In genomic region chr6:131949909-131950766, GRCh38 we compare ENCODE assay signal across 8 cellular contexts. TPM values are rescaled to one million over a fixed set of nuclear protein-coding genes. Genes with fewer than 3 reads are reported as not detected.
DNase-seq lines count a peak whose midpoint lies in the region; ATAC-seq, FAIRE-seq and TF ChIP-seq lines count a peak whose summit lies in the region.

No MANE protein-coding gene starts in this region.

- TF ChIP-seq POLR2A in A549 (IDR thresholded peaks at IDR 0.05; ENCODE audit: low read length), result no peak

- peak overlapping the region; percentile 68 for H3K4me2 ChIP-seq in A549

- H3K4me1 ChIP-seq in A549, result peaks cover 54% of the 10 kb centered on the region

- POLR2A ChIA-PET in A549 (lab: Yijun Ruan, JAX), result interaction anchor here (1.1 to 1.7 kb wide), 3 partner anchors 10 to 182 kb away, joined by 4 to 13 read pairs (median 9); no protein-coding TSS in a partner anchor

- H3K4me3 ChIP-seq in A549, result peak overlapping the region; percentile 90
- H3K4me3 ChIP-seq in GM12864 (ENCODE audit: low read depth, low read length), result peak overlapping the region; percentile 10; the same call in 1 of the 2 replicates

- peak; percentile 40 to 50 for TF ChIP-seq RAD21 in A549 (conservative IDR thresholded peaks at IDR 0.05 in 1 of 2, IDR thresholded peaks at IDR 0.05 in 1 of 2)

- H3K27me3 Mint-ChIP-seq in activated CD8-positive, alpha-beta memory T cell treated with anti-CD3 and anti-CD28 coated beads, Interleukin-2, amount 10 ng/mL, durations not matched to agents 7 days and 5 days, result peaks cover 77% of the 10 kb centered on the region

- peak overlapping the region; percentile 54 for H3K4me3 Mint-ChIP-seq in activated CD8-positive, alpha-beta memory T cell treated with anti-CD3 and anti-CD28 coated beads, Interleukin-2, amount 10 ng/mL, durations not matched to agents 7 days and 5 days

- peak overlapping the region; percentile 90 to 97 for H3K27ac ChIP-seq in A549

- TF ChIP-seq CTCF in A549 (IDR thresholded peaks at IDR 0.05), result peak; percentile 43
- peak; percentile 20 for TF ChIP-seq CTCF in GM12864 (IDR thresholded peaks at IDR 0.05; ENCODE audit: low read depth, low read length, missing control alignments)

- WGBS in A549 (ENCODE audit: missing lambda C conversion rate), result 2% methylated on average over 13 of the region's 42 CpGs

- H3K36me3 Mint-ChIP-seq in activated CD8-positive, alpha-beta memory T cell treated with anti-CD3 and anti-CD28 coated beads, Interleukin-2, amount 10 ng/mL, durations not matched to agents 7 days and 5 days, result no peaks in the 10 kb centered on the region

- no peaks in the 10 kb centered on the region for H3K9me3 Mint-ChIP-seq in activated CD8-positive, alpha-beta memory T cell treated with anti-CD3 and anti-CD28 coated beads, Interleukin-2, amount 10 ng/mL, durations not matched to agents 7 days and 5 days (ENCODE audit: low read depth)

- DNase-seq in A549 (ENCODE audit: low read depth in 1 of 2, low spot score in 1 of 2), result peak; percentile 50 to 75
- DNase-seq in GM12864 (ENCODE audit: low read depth), result no peak
- DNase-seq in NCI-H146 (lab: John Stamatoyannopoulos, UW), result peak; percentile 87
- DNase-seq in activated CD8-positive, alpha-beta memory T cell treated with anti-CD3 and anti-CD28 coated beads, Interleukin-2, amount 10 ng/mL, durations not matched to agents 7 days and 5 days, result no peak
- peak; percentile 94 for DNase-seq in fibroblast of peridontal ligament (ENCODE audit: extremely low read depth)
- DNase-seq in myocyte (ENCODE audit: low read depth), result peak; percentile 97
- peak; percentile 87 for DNase-seq in ureter (ENCODE audit: low spot score)

- no peak overlapping the region for H3K27ac Mint-ChIP-seq in activated CD8-positive, alpha-beta memory T cell treated with anti-CD3 and anti-CD28 coated beads, Interleukin-2, amount 10 ng/mL, durations not matched to agents 7 days and 5 days

- H3K9me3 ChIP-seq in A549, result no peaks in the 10 kb centered on the region

- no peak for FAIRE-seq in A549 (lab: Jason Lieb, UNC)

- CTCF ChIA-PET in A549 (lab: Yijun Ruan, JAX), result interaction anchor here (0.6 to 3.6 kb wide), 27 partner anchors 10 to 1177 kb away, joined by 3 to 22 read pairs (median 4); no protein-coding TSS in a partner anchor
- CTCF ChIA-PET in activated CD8-positive, alpha-beta memory T cell treated with anti-CD3 and anti-CD28 coated beads, Interleukin-2, amount 10 ng/mL, durations not matched to agents 7 days and 5 days (lab: Charles Lee), result interaction anchor here (1.2 to 1.5 kb wide), 2 partner anchors 13 to 35 kb away, joined by 3 read pairs; no protein-coding TSS in a partner anchor

- peak; percentile 57 to 71 for ATAC-seq in A549
- peak; percentile 47 for ATAC-seq in activated CD8-positive, alpha-beta memory T cell treated with anti-CD3 and anti-CD28 coated beads, Interleukin-2, amount 10 ng/mL, durations not matched to agents 7 days and 5 days
- no peak for ATAC-seq in GM21367 (IDR thresholded peaks at IDR 0.05; ENCODE audit: unreplicated experiment)

- H3K4me1 Mint-ChIP-seq in activated CD8-positive, alpha-beta memory T cell treated with anti-CD3 and anti-CD28 coated beads, Interleukin-2, amount 10 ng/mL, durations not matched to agents 7 days and 5 days, result peaks cover 11% of the 10 kb centered on the region

- no peak for TF ChIP-seq EP300 in A549 (IDR thresholded peaks at IDR 0.05)

TF ChIP-seq in A549, 52 proteins besides CTCF, POLR2A, EP300 and RAD21:
- TF ChIP-seq SMC3 (IDR thresholded peaks at IDR 0.05) (peak; percentile 46), USF2 (IDR thresholded peaks at IDR 0.05) (no peak), CHD4 (IDR thresholded peaks at IDR 0.05; ENCODE audit: borderline replicate concordance) (no peak), POLR2AphosphoS2 (conservative IDR thresholded peaks at IDR 0.05; ENCODE audit: low read length) (peak; percentile 65; the same call in 1 of the 2 replicates), FOXS1 (CRISPR knock-in tag; IDR thresholded peaks at IDR 0.05) (no peak)
- TF ChIP-seq, protein P1, sequence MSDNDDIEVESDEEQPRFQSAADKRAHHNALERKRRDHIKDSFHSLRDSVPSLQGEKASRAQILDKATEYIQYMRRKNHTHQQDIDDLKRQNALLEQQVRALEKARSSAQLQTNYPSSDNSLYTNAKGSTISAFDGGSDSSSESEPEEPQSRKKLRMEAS (IDR thresholded peaks at IDR 0.05), result peak; percentile 55; the same call in 1 of the 2 replicates

RNA-seq across cellular contexts. Expression of gene CCN2, which starts 1.0 kb away (rescaled TPM):
- 89.9 and 103 TPM in 2 replicates for polyA plus RNA-seq in A549 (2011; rRNA removed)
- polyA plus RNA-seq in A549 (2012; cell fraction: cytosol; rRNA removed), result 81.2 and 103 TPM in 2 replicates
- 126 and 177 TPM in 2 replicates for polyA plus RNA-seq in A549 (2012; cell fraction: nucleus; rRNA removed)
- 32.0 to 47.4 TPM (median 40.5 TPM) in 3 replicates for polyA plus RNA-seq in A549 (2017; fragmentation: RNase III; extraction: RNeasy Plus Mini Kit Qiagen cat#74134 plus additional on column Dnase treatment)
- polyA minus RNA-seq in A549 (2011; rRNA and poly(A)+ RNA removed), result 24.8 and 32.2 TPM in 2 replicates
- not detected for total RNA-seq in activated CD8-positive, alpha-beta memory T cell treated with anti-CD3 and anti-CD28 coated beads, Interleukin-2, amount 10 ng/mL, durations not matched to agents 7 days and 5 days
- 16.1 and 20.2 TPM in 2 replicates for total RNA-seq in myocyte
- polyA plus RNA-seq in myocyte (2012), result 1,172 TPM
- total RNA-seq in ureter, result 70.9 TPM

Comparison
In these comparisons a context has a peak if more than half of its experiments do, and no peak if none do; other contexts are left out.
1. DNase-seq: peak in A549 (2 of 2), NCI-H146 (single experiment), fibroblast of peridontal ligament (single experiment), myocyte (single experiment) and ureter (single experiment); none in GM12864 (single experiment) and activated CD8-positive, alpha-beta memory T cell treated with anti-CD3 and anti-CD28 coated beads, Interleukin-2, amount 10 ng/mL, durations not matched to agents 7 days and 5 days (single experiment).
2. RNA of gene CCN2, which starts 1.0 kb away (total RNA-seq): 70.9 TPM in ureter (single experiment) and 16.1 to 20.2 TPM in myocyte; not detected in activated CD8-positive, alpha-beta memory T cell treated with anti-CD3 and anti-CD28 coated beads, Interleukin-2, amount 10 ng/mL, durations not matched to agents 7 days and 5 days; every median in the first group is over 10 times any median in the second.